In the genomic region with DNA sequence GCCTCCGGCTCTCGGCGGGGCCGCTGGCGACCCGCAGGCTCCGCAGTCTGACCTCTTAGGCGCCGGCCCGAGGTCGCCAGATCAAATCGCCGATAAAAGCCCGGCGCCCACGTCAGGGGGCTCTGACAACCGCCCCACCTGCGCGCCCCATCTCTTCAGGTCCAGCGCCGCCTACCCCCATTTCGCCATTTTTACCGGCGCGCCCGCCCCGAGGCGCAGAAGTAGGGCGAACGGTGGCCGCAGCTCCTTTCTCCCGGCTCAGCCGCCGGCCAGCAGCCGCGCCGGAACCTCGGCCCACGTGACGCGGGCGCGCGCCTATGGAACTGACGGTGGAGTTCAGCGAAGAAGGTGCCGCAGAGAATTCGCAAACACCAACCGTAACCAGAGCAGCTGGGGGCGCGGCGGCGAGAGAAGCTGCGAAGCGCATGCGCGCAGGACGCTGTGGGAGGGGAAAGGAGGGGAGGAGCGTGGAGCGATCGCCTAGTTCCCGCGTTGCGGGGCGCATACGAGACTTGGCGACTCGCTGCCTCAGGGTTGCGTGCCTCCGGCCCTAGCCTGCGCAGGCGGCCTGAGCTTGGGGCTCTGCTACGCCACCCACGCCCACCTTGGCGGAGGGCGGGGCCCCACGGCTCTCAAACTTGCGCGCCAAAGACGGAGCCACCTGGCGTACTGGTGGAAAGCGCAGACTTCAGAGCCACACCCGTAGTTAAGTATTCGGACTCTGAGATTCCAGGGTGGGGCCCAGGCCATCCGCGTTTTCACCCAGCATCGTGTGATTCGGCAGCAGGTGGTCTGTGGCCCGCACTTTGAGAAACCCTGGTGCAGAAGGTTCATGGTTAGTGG, we compare ENCODE assay signal across 1 cellular context.
A peak's percentile ranks its signal among the peaks of the same experiment; 100 is the strongest.
TF ChIP-seq lines count a peak whose summit lies in the region.

A gene with protein sequence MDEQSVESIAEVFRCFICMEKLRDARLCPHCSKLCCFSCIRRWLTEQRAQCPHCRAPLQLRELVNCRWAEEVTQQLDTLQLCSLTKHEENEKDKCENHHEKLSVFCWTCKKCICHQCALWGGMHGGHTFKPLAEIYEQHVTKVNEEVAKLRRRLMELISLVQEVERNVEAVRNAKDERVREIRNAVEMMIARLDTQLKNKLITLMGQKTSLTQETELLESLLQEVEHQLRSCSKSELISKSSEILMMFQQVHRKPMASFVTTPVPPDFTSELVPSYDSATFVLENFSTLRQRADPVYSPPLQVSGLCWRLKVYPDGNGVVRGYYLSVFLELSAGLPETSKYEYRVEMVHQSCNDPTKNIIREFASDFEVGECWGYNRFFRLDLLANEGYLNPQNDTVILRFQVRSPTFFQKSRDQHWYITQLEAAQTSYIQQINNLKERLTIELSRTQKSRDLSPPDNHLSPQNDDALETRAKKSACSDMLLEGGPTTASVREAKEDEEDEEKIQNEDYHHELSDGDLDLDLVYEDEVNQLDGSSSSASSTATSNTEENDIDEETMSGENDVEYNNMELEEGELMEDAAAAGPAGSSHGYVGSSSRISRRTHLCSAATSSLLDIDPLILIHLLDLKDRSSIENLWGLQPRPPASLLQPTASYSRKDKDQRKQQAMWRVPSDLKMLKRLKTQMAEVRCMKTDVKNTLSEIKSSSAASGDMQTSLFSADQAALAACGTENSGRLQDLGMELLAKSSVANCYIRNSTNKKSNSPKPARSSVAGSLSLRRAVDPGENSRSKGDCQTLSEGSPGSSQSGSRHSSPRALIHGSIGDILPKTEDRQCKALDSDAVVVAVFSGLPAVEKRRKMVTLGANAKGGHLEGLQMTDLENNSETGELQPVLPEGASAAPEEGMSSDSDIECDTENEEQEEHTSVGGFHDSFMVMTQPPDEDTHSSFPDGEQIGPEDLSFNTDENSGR (minus strand): TSS at position 418 of the 843 bp plus-strand sequence. CDS start 419 bp downstream, outside the sequence.

TF ChIP-seq in K562, 482 proteins besides CTCF, POLR2A, EP300 and RAD21 (continued from another document and continues in another):
- peak; percentile 75; the same call in 1 of the 2 replicates for TF ChIP-seq TAF15 (IDR thresholded peaks at IDR 0.05; ENCODE audit: low read depth, low read length)
- TF ChIP-seq ZNF354B (CRISPR knock-in tag; IDR thresholded peaks at IDR 0.05) = no peak
- TF ChIP-seq, protein P1, sequence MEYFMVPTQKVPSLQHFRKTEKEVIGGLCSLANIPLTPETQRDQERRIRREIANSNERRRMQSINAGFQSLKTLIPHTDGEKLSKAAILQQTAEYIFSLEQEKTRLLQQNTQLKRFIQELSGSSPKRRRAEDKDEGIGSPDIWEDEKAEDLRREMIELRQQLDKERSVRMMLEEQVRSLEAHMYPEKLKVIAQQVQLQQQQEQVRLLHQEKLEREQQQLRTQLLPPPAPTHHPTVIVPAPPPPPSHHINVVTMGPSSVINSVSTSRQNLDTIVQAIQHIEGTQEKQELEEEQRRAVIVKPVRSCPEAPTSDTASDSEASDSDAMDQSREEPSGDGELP (CRISPR knock-in tag; IDR thresholded peaks at IDR 0.05; ENCODE audit: borderline replicate concordance) = peak; percentile 98
- TF ChIP-seq, protein P2, sequence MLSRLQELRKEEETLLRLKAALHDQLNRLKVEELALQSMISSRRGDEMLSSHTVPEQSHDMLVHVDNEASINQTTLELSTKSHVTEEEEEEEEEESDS (CRISPR knock-in tag; IDR thresholded peaks at IDR 0.05) = no peak
- TF ChIP-seq ZNF79 (CRISPR knock-in tag; IDR thresholded peaks at IDR 0.05; ENCODE audit: low read depth) = no peak
- TF ChIP-seq, protein P3, sequence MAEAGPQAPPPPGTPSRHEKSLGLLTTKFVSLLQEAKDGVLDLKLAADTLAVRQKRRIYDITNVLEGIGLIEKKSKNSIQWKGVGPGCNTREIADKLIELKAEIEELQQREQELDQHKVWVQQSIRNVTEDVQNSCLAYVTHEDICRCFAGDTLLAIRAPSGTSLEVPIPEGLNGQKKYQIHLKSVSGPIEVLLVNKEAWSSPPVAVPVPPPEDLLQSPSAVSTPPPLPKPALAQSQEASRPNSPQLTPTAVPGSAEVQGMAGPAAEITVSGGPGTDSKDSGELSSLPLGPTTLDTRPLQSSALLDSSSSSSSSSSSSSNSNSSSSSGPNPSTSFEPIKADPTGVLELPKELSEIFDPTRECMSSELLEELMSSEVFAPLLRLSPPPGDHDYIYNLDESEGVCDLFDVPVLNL (CRISPR knock-in tag; IDR thresholded peaks at IDR 0.05; ENCODE audit: low read depth) = peak; percentile 93; the same call in 1 of the 2 replicates
- no peak for TF ChIP-seq ZNF583 (CRISPR knock-in tag; IDR thresholded peaks at IDR 0.05)
- TF ChIP-seq GABPB1 (CRISPR knock-in tag; IDR thresholded peaks at IDR 0.05) = peak; percentile 86
- TF ChIP-seq, protein P4, sequence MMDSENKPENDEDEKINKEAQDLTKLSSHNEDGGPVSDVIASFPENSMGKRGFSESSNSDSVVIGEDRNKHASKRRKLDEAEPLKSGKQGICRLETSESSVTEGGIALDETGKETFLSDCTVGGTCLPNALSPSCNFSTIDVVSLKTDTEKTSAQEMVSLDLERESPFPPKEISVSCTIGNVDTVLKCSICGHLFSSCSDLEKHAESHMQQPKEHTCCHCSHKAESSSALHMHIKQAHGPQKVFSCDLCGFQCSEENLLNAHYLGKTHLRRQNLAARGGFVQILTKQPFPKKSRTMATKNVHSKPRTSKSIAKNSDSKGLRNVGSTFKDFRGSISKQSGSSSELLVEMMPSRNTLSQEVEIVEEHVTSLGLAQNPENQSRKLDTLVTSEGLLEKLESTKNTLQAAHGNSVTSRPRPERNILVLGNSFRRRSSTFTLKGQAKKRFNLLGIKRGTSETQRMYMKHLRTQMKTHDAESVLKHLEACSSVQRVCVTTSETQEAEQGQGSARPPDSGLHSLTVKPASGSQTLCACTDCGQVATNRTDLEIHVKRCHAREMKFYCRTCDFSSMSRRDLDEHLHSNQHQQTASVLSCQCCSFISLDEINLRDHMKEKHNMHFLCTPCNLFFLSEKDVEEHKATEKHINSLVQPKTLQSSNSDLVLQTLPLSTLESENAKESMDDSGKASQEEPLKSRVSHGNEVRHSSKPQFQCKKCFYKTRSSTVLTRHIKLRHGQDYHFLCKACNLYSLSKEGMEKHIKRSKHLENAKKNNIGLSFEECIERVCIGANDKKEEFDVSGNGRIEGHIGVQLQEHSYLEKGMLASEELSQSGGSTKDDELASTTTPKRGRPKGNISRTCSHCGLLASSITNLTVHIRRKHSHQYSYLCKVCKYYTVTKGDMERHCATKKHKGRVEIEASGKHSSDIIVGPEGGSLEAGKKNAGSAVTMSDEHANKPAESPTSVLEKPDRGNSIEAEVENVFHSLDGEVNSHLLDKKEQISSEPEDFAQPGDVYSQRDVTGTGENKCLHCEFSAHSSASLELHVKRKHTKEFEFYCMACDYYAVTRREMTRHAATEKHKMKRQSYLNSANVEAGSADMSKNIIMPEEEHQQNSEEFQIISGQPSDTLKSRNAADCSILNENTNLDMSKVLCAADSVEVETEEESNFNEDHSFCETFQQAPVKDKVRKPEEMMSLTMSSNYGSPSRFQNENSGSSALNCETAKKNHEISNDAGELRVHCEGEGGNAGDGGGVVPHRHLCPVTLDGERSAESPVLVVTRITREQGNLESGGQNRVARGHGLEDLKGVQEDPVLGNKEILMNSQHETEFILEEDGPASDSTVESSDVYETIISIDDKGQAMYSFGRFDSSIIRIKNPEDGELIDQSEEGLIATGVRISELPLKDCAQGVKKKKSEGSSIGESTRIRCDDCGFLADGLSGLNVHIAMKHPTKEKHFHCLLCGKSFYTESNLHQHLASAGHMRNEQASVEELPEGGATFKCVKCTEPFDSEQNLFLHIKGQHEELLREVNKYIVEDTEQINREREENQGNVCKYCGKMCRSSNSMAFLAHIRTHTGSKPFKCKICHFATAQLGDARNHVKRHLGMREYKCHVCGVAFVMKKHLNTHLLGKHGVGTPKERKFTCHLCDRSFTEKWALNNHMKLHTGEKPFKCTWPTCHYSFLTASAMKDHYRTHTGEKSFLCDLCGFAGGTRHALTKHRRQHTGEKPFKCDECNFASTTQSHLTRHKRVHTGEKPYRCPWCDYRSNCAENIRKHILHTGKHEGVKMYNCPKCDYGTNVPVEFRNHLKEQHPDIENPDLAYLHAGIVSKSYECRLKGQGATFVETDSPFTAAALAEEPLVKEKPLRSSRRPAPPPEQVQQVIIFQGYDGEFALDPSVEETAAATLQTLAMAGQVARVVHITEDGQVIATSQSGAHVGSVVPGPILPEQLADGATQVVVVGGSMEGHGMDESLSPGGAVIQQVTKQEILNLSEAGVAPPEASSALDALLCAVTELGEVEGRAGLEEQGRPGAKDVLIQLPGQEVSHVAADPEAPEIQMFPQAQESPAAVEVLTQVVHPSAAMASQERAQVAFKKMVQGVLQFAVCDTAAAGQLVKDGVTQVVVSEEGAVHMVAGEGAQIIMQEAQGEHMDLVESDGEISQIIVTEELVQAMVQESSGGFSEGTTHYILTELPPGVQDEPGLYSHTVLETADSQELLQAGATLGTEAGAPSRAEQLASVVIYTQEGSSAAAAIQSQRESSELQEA (IDR thresholded peaks at IDR 0.05; ENCODE audit: low read depth) = no peak; the same call in 1 of the 2 replicates
- TF ChIP-seq FOXM1 (IDR thresholded peaks at IDR 0.05; ENCODE audit: low read depth) = no peak
- TF ChIP-seq FOXM1 (CRISPR knock-in tag; IDR thresholded peaks at IDR 0.05; ENCODE audit: low read depth) = 0 out of 2 replicates have a peak, but pooled peaks have one; percentile 47
- TF ChIP-seq ZFP1 (CRISPR knock-in tag; IDR thresholded peaks at IDR 0.05) = no peak
- peak; percentile 80; the same call in 1 of the 2 replicates for TF ChIP-seq ZNF232 (CRISPR knock-in tag; IDR thresholded peaks at IDR 0.05)
- TF ChIP-seq E2F3 (CRISPR knock-in tag; IDR thresholded peaks at IDR 0.05) = peak; percentile 93
- peak; percentile 54 for TF ChIP-seq ESRRA (IDR thresholded peaks at IDR 0.05; ENCODE audit: borderline replicate concordance, low read depth)
- TF ChIP-seq, protein P5, sequence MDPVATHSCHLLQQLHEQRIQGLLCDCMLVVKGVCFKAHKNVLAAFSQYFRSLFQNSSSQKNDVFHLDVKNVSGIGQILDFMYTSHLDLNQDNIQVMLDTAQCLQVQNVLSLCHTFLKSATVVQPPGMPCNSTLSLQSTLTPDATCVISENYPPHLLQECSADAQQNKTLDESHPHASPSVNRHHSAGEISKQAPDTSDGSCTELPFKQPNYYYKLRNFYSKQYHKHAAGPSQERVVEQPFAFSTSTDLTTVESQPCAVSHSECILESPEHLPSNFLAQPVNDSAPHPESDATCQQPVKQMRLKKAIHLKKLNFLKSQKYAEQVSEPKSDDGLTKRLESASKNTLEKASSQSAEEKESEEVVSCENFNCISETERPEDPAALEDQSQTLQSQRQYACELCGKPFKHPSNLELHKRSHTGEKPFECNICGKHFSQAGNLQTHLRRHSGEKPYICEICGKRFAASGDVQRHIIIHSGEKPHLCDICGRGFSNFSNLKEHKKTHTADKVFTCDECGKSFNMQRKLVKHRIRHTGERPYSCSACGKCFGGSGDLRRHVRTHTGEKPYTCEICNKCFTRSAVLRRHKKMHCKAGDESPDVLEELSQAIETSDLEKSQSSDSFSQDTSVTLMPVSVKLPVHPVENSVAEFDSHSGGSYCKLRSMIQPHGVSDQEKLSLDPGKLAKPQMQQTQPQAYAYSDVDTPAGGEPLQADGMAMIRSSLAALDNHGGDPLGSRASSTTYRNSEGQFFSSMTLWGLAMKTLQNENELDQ (CRISPR knock-in tag; IDR thresholded peaks at IDR 0.05; ENCODE audit: borderline replicate concordance) = peak; percentile 48; the same call in 1 of the 2 replicates
- peak in 1 of 2 experiments; percentile 41; a peak in 1 of 4 replicates for TF ChIP-seq NONO (IDR thresholded peaks at IDR 0.05; ENCODE audit: low read depth in 2 of 2, low read length in 1 of 2)
- TF ChIP-seq TOE1 (IDR thresholded peaks at IDR 0.05; ENCODE audit: borderline replicate concordance) = peak; percentile 91
- TF ChIP-seq TOE1 (CRISPR knock-in tag; IDR thresholded peaks at IDR 0.05; ENCODE audit: borderline replicate concordance, low read depth) = no peak; the same call in 1 of the 2 replicates
- TF ChIP-seq, protein P6, sequence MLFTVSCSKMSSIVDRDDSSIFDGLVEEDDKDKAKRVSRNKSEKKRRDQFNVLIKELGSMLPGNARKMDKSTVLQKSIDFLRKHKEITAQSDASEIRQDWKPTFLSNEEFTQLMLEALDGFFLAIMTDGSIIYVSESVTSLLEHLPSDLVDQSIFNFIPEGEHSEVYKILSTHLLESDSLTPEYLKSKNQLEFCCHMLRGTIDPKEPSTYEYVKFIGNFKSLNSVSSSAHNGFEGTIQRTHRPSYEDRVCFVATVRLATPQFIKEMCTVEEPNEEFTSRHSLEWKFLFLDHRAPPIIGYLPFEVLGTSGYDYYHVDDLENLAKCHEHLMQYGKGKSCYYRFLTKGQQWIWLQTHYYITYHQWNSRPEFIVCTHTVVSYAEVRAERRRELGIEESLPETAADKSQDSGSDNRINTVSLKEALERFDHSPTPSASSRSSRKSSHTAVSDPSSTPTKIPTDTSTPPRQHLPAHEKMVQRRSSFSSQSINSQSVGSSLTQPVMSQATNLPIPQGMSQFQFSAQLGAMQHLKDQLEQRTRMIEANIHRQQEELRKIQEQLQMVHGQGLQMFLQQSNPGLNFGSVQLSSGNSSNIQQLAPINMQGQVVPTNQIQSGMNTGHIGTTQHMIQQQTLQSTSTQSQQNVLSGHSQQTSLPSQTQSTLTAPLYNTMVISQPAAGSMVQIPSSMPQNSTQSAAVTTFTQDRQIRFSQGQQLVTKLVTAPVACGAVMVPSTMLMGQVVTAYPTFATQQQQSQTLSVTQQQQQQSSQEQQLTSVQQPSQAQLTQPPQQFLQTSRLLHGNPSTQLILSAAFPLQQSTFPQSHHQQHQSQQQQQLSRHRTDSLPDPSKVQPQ (CRISPR knock-in tag; IDR thresholded peaks at IDR 0.05; ENCODE audit: borderline replicate concordance) = no peak
- TF ChIP-seq, protein P7, sequence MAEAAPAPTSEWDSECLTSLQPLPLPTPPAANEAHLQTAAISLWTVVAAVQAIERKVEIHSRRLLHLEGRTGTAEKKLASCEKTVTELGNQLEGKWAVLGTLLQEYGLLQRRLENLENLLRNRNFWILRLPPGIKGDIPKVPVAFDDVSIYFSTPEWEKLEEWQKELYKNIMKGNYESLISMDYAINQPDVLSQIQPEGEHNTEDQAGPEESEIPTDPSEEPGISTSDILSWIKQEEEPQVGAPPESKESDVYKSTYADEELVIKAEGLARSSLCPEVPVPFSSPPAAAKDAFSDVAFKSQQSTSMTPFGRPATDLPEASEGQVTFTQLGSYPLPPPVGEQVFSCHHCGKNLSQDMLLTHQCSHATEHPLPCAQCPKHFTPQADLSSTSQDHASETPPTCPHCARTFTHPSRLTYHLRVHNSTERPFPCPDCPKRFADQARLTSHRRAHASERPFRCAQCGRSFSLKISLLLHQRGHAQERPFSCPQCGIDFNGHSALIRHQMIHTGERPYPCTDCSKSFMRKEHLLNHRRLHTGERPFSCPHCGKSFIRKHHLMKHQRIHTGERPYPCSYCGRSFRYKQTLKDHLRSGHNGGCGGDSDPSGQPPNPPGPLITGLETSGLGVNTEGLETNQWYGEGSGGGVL (CRISPR knock-in tag; IDR thresholded peaks at IDR 0.05) = no peak
- TF ChIP-seq MIER1 (IDR thresholded peaks at IDR 0.05; ENCODE audit: low read depth) = no peak
- TF ChIP-seq, protein P8, sequence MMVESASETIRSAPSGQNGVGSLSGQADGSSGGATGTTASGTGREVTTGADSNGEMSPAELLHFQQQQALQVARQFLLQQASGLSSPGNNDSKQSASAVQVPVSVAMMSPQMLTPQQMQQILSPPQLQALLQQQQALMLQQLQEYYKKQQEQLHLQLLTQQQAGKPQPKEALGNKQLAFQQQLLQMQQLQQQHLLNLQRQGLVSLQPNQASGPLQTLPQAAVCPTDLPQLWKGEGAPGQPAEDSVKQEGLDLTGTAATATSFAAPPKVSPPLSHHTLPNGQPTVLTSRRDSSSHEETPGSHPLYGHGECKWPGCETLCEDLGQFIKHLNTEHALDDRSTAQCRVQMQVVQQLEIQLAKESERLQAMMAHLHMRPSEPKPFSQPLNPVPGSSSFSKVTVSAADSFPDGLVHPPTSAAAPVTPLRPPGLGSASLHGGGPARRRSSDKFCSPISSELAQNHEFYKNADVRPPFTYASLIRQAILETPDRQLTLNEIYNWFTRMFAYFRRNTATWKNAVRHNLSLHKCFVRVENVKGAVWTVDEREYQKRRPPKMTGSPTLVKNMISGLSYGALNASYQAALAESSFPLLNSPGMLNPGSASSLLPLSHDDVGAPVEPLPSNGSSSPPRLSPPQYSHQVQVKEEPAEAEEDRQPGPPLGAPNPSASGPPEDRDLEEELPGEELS (CRISPR knock-in tag; IDR thresholded peaks at IDR 0.05; ENCODE audit: borderline replicate concordance) = peak; percentile 91
- no peak; the same call in 1 of the 2 replicates for TF ChIP-seq BCOR (IDR thresholded peaks at IDR 0.05)
- no peak for TF ChIP-seq BRD9 (IDR thresholded peaks at IDR 0.05; ENCODE audit: low read depth, partially characterized antibody)
